ENCODE assay signal across 15 cellular contexts in the genomic region with DNA sequence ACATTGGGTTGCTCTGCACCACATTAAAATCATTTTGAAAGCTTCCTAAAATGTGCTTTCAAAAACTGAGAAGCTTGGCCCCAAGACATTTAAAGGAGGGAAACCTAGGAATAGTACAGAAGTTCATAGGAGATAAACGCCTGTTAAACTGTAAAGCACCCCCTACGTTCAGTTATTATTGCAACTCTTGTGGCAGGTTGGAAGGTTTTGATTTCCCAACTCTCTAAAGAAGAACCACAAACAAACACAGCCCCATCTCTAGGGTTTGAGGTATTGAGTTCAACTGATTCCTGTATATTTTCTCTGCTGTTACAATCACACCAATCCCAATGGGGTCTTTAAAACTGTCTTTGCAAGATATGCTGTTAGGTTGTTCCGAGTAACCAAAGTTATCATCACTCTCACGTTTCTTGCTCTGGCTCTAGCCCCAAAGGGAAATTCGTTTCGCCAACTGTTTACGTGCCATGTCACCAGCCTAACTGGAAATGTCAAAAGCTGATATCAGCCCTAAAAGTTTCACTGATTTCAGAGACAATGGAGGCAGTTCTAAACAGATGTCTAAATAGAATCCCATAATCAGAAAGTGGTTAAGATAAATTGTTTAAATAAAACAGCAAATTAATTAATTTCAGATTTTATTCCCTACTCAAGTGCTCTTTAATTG. TPM values are rescaled to one million over a fixed set of nuclear protein-coding genes. Genes with fewer than 3 reads are reported as not detected.
A peak's percentile ranks its signal among the peaks of the same experiment; 100 is the strongest.
DNase-seq lines count a peak whose midpoint lies in the region; ATAC-seq and TF ChIP-seq lines count a peak whose summit lies in the region.
"Had no signal": no experiment of that assay in that cellular context is flagged by ENCODE, and none has a peak within 500 bp of the region (broad histone marks: within the 10 kb centered on the region; RNA-seq: fewer than 3 reads in every experiment).

No MANE protein-coding gene starts in this region.

- H3K4me3 Mint-ChIP-seq in CD8-positive, alpha-beta T cell: peak overlapping the region; percentile 73
- peak overlapping the region; percentile 68 for H3K4me3 Mint-ChIP-seq in activated CD8-positive, alpha-beta T cell treated with anti-CD3 and anti-CD28 coated beads for 36 hours
- peak overlapping the region; percentile 79 to 91 (median 82) for H3K4me3 Mint-ChIP-seq in naive thymus-derived CD4-positive, alpha-beta T cell

- no peaks in the 10 kb centered on the region for H3K36me3 ChIP-seq in CD8-positive, alpha-beta T cell (ENCODE audit: insufficient read depth, low read length)
- H3K36me3 ChIP-seq in naive thymus-derived CD4-positive, alpha-beta T cell (ENCODE audit: control insufficient read depth in 2 of 3, insufficient read depth in 3 of 3, low read length in 3 of 3): no peaks in the 10 kb centered on the region
- H3K36me3 ChIP-seq: heart left ventricle, stomach had no signal

- POLR2A ChIA-PET in CD8-positive, alpha-beta T cell (lab: Charles Lee): no interaction called here
- POLR2A ChIA-PET in activated CD8-positive, alpha-beta T cell treated with anti-CD3 and anti-CD28 coated beads for 36 hours (lab: Charles Lee): no interaction called here
- POLR2A ChIA-PET in naive thymus-derived CD4-positive, alpha-beta T cell (lab: Charles Lee): no interaction called here

- H3K27ac ChIP-seq in CD8-positive, alpha-beta T cell (ENCODE audit: low read depth, low read length): no peak overlapping the region
- no peak overlapping the region for H3K27ac ChIP-seq in naive thymus-derived CD4-positive, alpha-beta T cell (ENCODE audit: low read depth, low read length)
- H3K27ac ChIP-seq: coronary artery, heart left ventricle had no signal

- peaks cover 43% of the 10 kb centered on the region for H3K9me3 Mint-ChIP-seq in CD8-positive, alpha-beta T cell
- H3K9me3 Mint-ChIP-seq in activated CD8-positive, alpha-beta T cell treated with anti-CD3 and anti-CD28 coated beads for 36 hours: peaks cover 10% of the 10 kb centered on the region
- peaks cover 4 to 87% (median 37%) of the 10 kb centered on the region in 11 donors for H3K9me3 Mint-ChIP-seq in naive thymus-derived CD4-positive, alpha-beta T cell

- H3K9me3 ChIP-seq in CD8-positive, alpha-beta T cell (ENCODE audit: low read length): no peaks in the 10 kb centered on the region
- peaks cover 0 to 14% (median 0%) of the 10 kb centered on the region in 3 experiments for H3K9me3 ChIP-seq in naive thymus-derived CD4-positive, alpha-beta T cell (ENCODE audit: control insufficient read depth in 2 of 3, low read length in 3 of 3)

- no peak for ATAC-seq in CD8-positive, alpha-beta T cell
- ATAC-seq in activated CD8-positive, alpha-beta T cell treated with anti-CD3 and anti-CD28 coated beads for 36 hours: no peak
- no peak for ATAC-seq in naive thymus-derived CD4-positive, alpha-beta T cell
- no peak for ATAC-seq in GM18907 (IDR thresholded peaks at IDR 0.05; ENCODE audit: unreplicated experiment)

- peaks cover 3% of the 10 kb centered on the region for H3K36me3 Mint-ChIP-seq in CD8-positive, alpha-beta T cell
- peaks cover 3% of the 10 kb centered on the region for H3K36me3 Mint-ChIP-seq in activated CD8-positive, alpha-beta T cell treated with anti-CD3 and anti-CD28 coated beads for 36 hours (ENCODE audit: low read depth)
- peaks cover 0 to 29% (median 4%) of the 10 kb centered on the region in 5 donors for H3K36me3 Mint-ChIP-seq in naive thymus-derived CD4-positive, alpha-beta T cell

- CTCF ChIA-PET in CD8-positive, alpha-beta T cell (lab: Charles Lee): no interaction called here
- CTCF ChIA-PET in activated CD8-positive, alpha-beta T cell treated with anti-CD3 and anti-CD28 coated beads for 36 hours (lab: Charles Lee): no interaction called here
- CTCF ChIA-PET in naive thymus-derived CD4-positive, alpha-beta T cell (lab: Charles Lee): no interaction called here

- TF ChIP-seq CTCF in CD8-positive, alpha-beta T cell (IDR thresholded peaks at IDR 0.05): no peak
- TF ChIP-seq CTCF in activated CD8-positive, alpha-beta T cell treated with anti-CD3 and anti-CD28 coated beads for 36 hours (IDR thresholded peaks at IDR 0.05): no peak

- no peak overlapping the region for H3K27ac Mint-ChIP-seq in CD8-positive, alpha-beta T cell
- H3K27ac Mint-ChIP-seq in activated CD8-positive, alpha-beta T cell treated with anti-CD3 and anti-CD28 coated beads for 36 hours: no peak overlapping the region
- H3K27ac Mint-ChIP-seq in naive thymus-derived CD4-positive, alpha-beta T cell: peak overlapping the region in 1 of 9 donors; percentile 75

- H3K4me3 ChIP-seq in CD8-positive, alpha-beta T cell (ENCODE audit: low read depth, low read length): no peak overlapping the region
- H3K4me3 ChIP-seq in Jurkat, Clone E6-1 (ENCODE audit: low read length): no peak overlapping the region
- no peak overlapping the region for H3K4me3 ChIP-seq in naive thymus-derived CD4-positive, alpha-beta T cell (ENCODE audit: low read length)

- H3K27me3 Mint-ChIP-seq in CD8-positive, alpha-beta T cell (ENCODE audit: low read depth): peaks cover 52% of the 10 kb centered on the region
- peaks cover 61% of the 10 kb centered on the region for H3K27me3 Mint-ChIP-seq in activated CD8-positive, alpha-beta T cell treated with anti-CD3 and anti-CD28 coated beads for 36 hours
- H3K27me3 Mint-ChIP-seq in naive thymus-derived CD4-positive, alpha-beta T cell: peaks cover 50 to 91% (median 68%) of the 10 kb centered on the region in 5 donors

- peaks cover 15% of the 10 kb centered on the region for H3K4me1 Mint-ChIP-seq in CD8-positive, alpha-beta T cell (ENCODE audit: low read depth)
- H3K4me1 Mint-ChIP-seq in activated CD8-positive, alpha-beta T cell treated with anti-CD3 and anti-CD28 coated beads for 36 hours (ENCODE audit: low read depth): peaks cover 5% of the 10 kb centered on the region
- peaks cover 6 to 19% (median 14%) of the 10 kb centered on the region in 7 donors for H3K4me1 Mint-ChIP-seq in naive thymus-derived CD4-positive, alpha-beta T cell

- intact Hi-C loops in CD8-positive, alpha-beta T cell (cut with DNase I, micrococcal nuclease): loop anchor here (5.0 to 10.0 kb wide), 3 partner anchors 1132 to 1968 kb away; partner anchors contain the start of genes TMEM170B (in 2 of the 2) and SLC35B3 (in 1 of the 2)
- intact Hi-C loops in activated CD8-positive, alpha-beta T cell treated with anti-CD3 and anti-CD28 coated beads for 36 hours (cut with micrococcal nuclease): no loop called here
- intact Hi-C loops in naive thymus-derived CD4-positive, alpha-beta T cell (cut with micrococcal nuclease): loop anchor here (10.0 kb wide), 2 partner anchors 322 to 1968 kb away; partner anchors contain the start of genes SLC35B3 (in 1 of the 2) and TMEM14C (in 1 of the 2)

- peaks cover 13% of the 10 kb centered on the region for H3K4me1 ChIP-seq in CD8-positive, alpha-beta T cell (ENCODE audit: insufficient read depth, low read length)
- peaks cover 10 to 12% of the 10 kb centered on the region in 2 donors for H3K4me1 ChIP-seq in naive thymus-derived CD4-positive, alpha-beta T cell (ENCODE audit: control insufficient read depth in 2 of 2, insufficient read depth in 2 of 2, low read length in 2 of 2)

- peaks cover 11% of the 10 kb centered on the region for H3K27me3 ChIP-seq in CD8-positive, alpha-beta T cell (ENCODE audit: insufficient read depth, low read length)
- peaks cover 0 to 5% of the 10 kb centered on the region in 2 donors for H3K27me3 ChIP-seq in naive thymus-derived CD4-positive, alpha-beta T cell (ENCODE audit: control insufficient read depth in 2 of 2, insufficient read depth in 2 of 2, low read length in 2 of 2)

- no peak for DNase-seq in CD8-positive, alpha-beta T cell
- peak; percentile 31 for DNase-seq in Jurkat, Clone E6-1 (ENCODE audit: low read depth, low spot score)
- DNase-seq in activated CD8-positive, alpha-beta T cell treated with anti-CD3 and anti-CD28 coated beads for 36 hours: no peak
- no peak for DNase-seq in naive thymus-derived CD4-positive, alpha-beta T cell
- DNase-seq in AG08395 (ENCODE audit: low spot score) (no peak), iPS-NIHi7 (ENCODE audit: extremely low spot score) (no peak)
- DNase-seq in stimulated activated CD4-positive, alpha-beta T cell treated with anti-CD3 and anti-CD28 coated beads, Interleukin-2, amount 100 ng/mL, for 48 hours: no peak
- DNase-seq: H9; heart left ventricle; Right ventricle myocardium superior; stimulated activated CD4-positive, alpha-beta T cell treated with anti-CD3 and anti-CD28 coated beads, Interleukin-15, amount 100 ng/mL, for 24 hours; stomach had no signal

RNA-seq across cellular contexts. Expression of gene TFAP2A, which starts 12.1 kb away (rescaled TPM):
- total RNA-seq in CD8-positive, alpha-beta T cell: under 1 TPM in 1 of 2 experiments, not detected in 1; 0.24 TPM
- 2.5 TPM for polyA plus RNA-seq in Jurkat, Clone E6-1 (2012; ENCODE audit: insufficient read depth, insufficient read length)
- not detected for total RNA-seq in activated CD8-positive, alpha-beta T cell treated with anti-CD3 and anti-CD28 coated beads for 36 hours
- total RNA-seq in naive thymus-derived CD4-positive, alpha-beta T cell: not detected
- polyA plus RNA-seq in naive thymus-derived CD4-positive, alpha-beta T cell: not detected
- total RNA-seq: mononuclear cell had no signal
